26 cellular contexts compared by ENCODE assay signal in the genomic region with DNA sequence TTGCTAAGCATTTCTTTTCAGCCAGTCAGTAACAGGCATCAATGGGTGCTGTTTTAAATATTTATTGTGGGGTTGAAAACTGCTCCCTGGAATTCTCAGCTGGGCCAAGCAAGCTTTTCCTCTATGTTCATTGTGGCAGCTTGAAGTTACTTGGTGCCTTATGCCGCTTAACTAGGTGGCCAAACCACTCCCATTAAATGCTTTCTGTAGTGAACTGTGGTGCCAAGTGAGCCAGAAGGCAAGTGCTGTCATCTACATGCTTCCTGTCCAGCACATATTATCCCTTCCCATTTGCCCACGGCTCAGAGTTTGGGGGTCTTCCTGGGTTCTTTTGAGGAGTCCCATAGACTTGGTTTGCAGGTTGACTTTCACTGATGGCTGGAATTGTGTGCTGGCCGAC.
"Had no signal": no experiment of that assay in that cellular context is flagged by ENCODE, and none has a peak within 500 bp of the region (broad histone marks: within the 10 kb centered on the region; RNA-seq: fewer than 3 reads in every experiment).

No MANE protein-coding gene starts in this region.

- H3K4me2 ChIP-seq: KMS-11, SK-N-SH had no signal

- H3K4me3 ChIP-seq: SJCRH30 had no signal

- DNase-seq: activated CD4-positive, alpha-beta T cell treated with anti-CD3 and anti-CD28 coated beads for 4 hours; activated CD8-positive, alpha-beta memory T cell treated with anti-CD3 and anti-CD28 coated beads, Interleukin-2, amount 50 U/mL, for 4 hours; activated CD8-positive, alpha-beta T cell treated with anti-CD3 and anti-CD28 coated beads for 36 hours; activated gamma-delta T cell treated with Interleukin-2 at 50 U/mL for 16 hours; activated naive CD4-positive, alpha-beta T cell treated with anti-CD3 and anti-CD28 coated beads, Interleukin-2, amount 10 ng/mL, durations not matched to agents 7 days and 5 days; activated naive CD8-positive, alpha-beta T cell treated with anti-CD3 and anti-CD28 coated beads for 36 hours; activated T-cell treated with anti-CD3 and anti-CD28 coated beads, Interleukin-2, amount 50 U/mL, for 72 hours; brain microvascular endothelial cell; cerebellar nuclear complex; MM.1S; NCI-H1105 treated with DMSO at 0.1 percent for 48 hours; NCI-H1436 treated with DMSO at 0.1 percent for 48 hours; NCI-H187; NCI-H2081; NCI-H526; NCI-H774; NK-92 treated with Interleukin-12 subunit alpha and Interleukin-12 subunit beta, amount 100 ng/mL, for 24 hours; OCI-M1; Right ventricle myocardium superior; SJCRH30; SK-N-SH; SW 1271 had no signal

- H3K27me3 ChIP-seq: brain microvascular endothelial cell, SJCRH30 had no signal

- ATAC-seq: activated CD4-positive, CD25-positive, alpha-beta regulatory T cell treated with anti-CD3 and anti-CD28 coated beads, Interleukin-2, amount 50 U/mL, for 24 hours; activated CD8-positive, alpha-beta T cell treated with anti-CD3 and anti-CD28 coated beads for 36 hours; activated T-cell treated with anti-CD3 and anti-CD28 coated beads, Interleukin-2, amount 50 U/mL, for 72 hours; Panc1 had no signal

- H3K9me3 ChIP-seq: SJCRH30, SK-N-SH had no signal

- H3K9ac ChIP-seq: KMS-11, SK-N-SH had no signal

- H3K36me3 ChIP-seq: brain microvascular endothelial cell, SJCRH30 had no signal

- H3K27ac ChIP-seq: brain microvascular endothelial cell, KMS-11, RWPE1, SJCRH30 had no signal

- H3K4me1 ChIP-seq: SJCRH30 had no signal
